In the genomic region with DNA sequence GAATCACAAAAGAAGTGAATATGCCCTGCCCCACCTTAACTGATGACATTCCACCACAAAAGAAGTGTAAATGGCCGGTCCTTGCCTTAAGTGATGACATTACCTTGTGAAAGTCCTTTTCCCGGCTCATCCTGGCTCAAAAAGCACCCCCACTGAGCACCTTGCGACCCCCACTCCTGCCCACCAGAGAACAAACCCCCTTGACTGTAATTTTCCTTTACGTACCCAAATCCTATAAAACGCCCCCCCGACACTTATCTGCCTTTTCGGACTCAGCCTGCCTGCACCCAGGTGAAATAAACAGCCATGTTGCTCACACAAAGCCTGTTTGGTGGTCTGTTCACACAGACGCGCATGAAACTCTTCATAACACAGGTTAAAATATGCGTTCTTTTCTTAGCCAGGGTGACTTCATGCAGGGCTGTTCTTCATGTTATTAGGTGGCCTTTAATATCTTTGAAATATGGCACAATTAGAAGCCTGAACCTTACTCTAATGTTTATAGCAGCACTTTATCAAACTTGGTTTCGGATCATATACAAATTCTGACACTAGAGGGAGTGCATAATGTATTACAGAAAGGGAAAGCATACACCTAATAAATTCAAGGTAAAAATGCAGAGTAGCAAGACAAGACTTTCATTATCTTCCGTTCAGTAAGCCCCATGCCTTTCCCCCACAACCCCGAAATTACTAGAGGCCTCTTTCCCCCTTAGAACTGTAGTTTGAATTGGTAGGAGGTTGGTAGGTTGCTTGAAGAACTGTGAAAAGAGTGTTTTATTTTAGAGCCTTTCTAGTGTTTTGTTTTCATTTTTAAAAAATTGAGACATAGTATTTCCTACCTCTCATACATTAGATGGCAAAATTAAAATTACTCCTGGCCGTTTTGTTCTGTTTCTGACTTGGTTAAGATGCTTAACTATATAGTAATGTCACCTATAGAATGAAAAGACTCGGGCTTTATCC, we compare ENCODE assay signal across 9 cellular contexts.
DNase-seq lines count a peak whose midpoint lies in the region; ATAC-seq and TF ChIP-seq lines count a peak whose summit lies in the region.
"Had no signal": no experiment of that assay in that cellular context is flagged by ENCODE, and none has a peak within 500 bp of the region (broad histone marks: within the 10 kb centered on the region; RNA-seq: fewer than 3 reads in every experiment).

No MANE protein-coding gene starts in this region.

- intact Hi-C loops in esophagus muscularis mucosa (cut with DNase I): loop anchor here (2.0 kb wide), 1 partner anchor 263 kb away; no protein-coding TSS in a partner anchor

- TF ChIP-seq EP300 in esophagus muscularis mucosa (IDR thresholded peaks at IDR 0.05): no peak

- peak in 1 of 2 experiments; percentile 61; a peak in 3 of 4 replicates for TF ChIP-seq CTCF in GM23338 (conservative IDR thresholded peaks at IDR 0.05; ENCODE audit: low read depth in 2 of 2)
- TF ChIP-seq CTCF in esophagus muscularis mucosa (IDR thresholded peaks at IDR 0.05): peak in 2 of 3 experiments; percentile 21 to 35

- H3K36me3 ChIP-seq in GM23338 (ENCODE audit: insufficient read depth): peaks cover 47% of the 10 kb centered on the region
- H3K36me3 ChIP-seq in esophagus muscularis mucosa: no peaks in the 10 kb centered on the region

- H3K27ac Mint-ChIP-seq in GM23338: peak overlapping the region; percentile 90
- H3K27ac Mint-ChIP-seq: activated B cell treated with CpG ODN at 0.5 μM for 24 hours had no signal

- ATAC-seq in GM23338: peak; percentile 20
- ATAC-seq in HG03196 (IDR thresholded peaks at IDR 0.05; ENCODE audit: unreplicated experiment): no peak

- 34% methylated on average over 14 of the region's 15 CpGs for WGBS in esophagus muscularis mucosa

- H3K27me3 Mint-ChIP-seq in GM23338 (ENCODE audit: insufficient read depth, low read depth, poor library complexity): peaks cover 37% of the 10 kb centered on the region

- H3K4me2 ChIP-seq in GM23338: peak overlapping the region; percentile 85

- H3K4me3 ChIP-seq in GM23338 (peak overlapping the region; percentile 63), esophagus muscularis mucosa (no peak overlapping the region)

- peaks cover 66% of the 10 kb centered on the region for H3K4me1 Mint-ChIP-seq in GM23338

- DNase-seq in DMS53 treated with DMSO at 0.1 percent for 48 hours (lab: John Stamatoyannopoulos, UW; ENCODE audit: unreplicated experiment): peak; percentile 82
- DNase-seq in GM23338 (ENCODE audit: low spot score): no peak
- peak; percentile 37 for DNase-seq in NCI-H748 treated with DMSO at 0.1 percent for 48 hours (lab: John Stamatoyannopoulos, UW)
- DNase-seq in esophagus muscularis mucosa (ENCODE audit: extremely low spot score): no peak
- peak; percentile 22 for DNase-seq in putamen (ENCODE audit: low spot score)
- DNase-seq in activated CD4-positive, alpha-beta T cell treated with anti-CD3 and anti-CD28 coated beads for 1 hour: no peak
- no peak for DNase-seq in iPS-NIHi11 (ENCODE audit: low spot score)
- DNase-seq: activated B cell treated with CpG ODN at 0.5 μM for 24 hours had no signal

- no peak overlapping the region for H2AFZ ChIP-seq in GM23338

- H3K9me3 ChIP-seq in esophagus muscularis mucosa: no peaks in the 10 kb centered on the region

- TF ChIP-seq POLR2A in esophagus muscularis mucosa (IDR thresholded peaks at IDR 0.05; ENCODE audit: low read depth): no peak

- H4K20me1 ChIP-seq in GM23338 (replicated peaks; ENCODE audit: insufficient read depth): no peaks in the 10 kb centered on the region; the same call in 1 of the 2 replicates

- H3K27ac ChIP-seq in GM23338 (ENCODE audit: low read depth) (peak overlapping the region; percentile 93), esophagus muscularis mucosa (replicated peaks in 1 of 4) (no peak overlapping the region)

- H3K9me2 ChIP-seq in GM23338 (ENCODE audit: insufficient read depth): no peaks in the 10 kb centered on the region

- peaks cover 72% of the 10 kb centered on the region for H3K79me2 ChIP-seq in GM23338 (replicated peaks; ENCODE audit: insufficient read depth)

- H3K9me3 Mint-ChIP-seq in GM23338: peaks cover 15% of the 10 kb centered on the region
- H3K9me3 Mint-ChIP-seq: activated B cell treated with CpG ODN at 0.5 μM for 24 hours had no signal

- peaks cover 54% of the 10 kb centered on the region for H3F3A ChIP-seq in GM23338 (replicated peaks; ENCODE audit: low read depth)

- H3K4me3 Mint-ChIP-seq in GM23338: peak overlapping the region; percentile 95
- H3K4me3 Mint-ChIP-seq: activated B cell treated with CpG ODN at 0.5 μM for 24 hours had no signal

- peaks cover 99% of the 10 kb centered on the region for H3K36me3 Mint-ChIP-seq in GM23338 (ENCODE audit: low read depth)

- H3K4me1 ChIP-seq in GM23338 (ENCODE audit: insufficient read depth) (peaks cover 51% of the 10 kb centered on the region), esophagus muscularis mucosa (no peaks in the 10 kb centered on the region)

- H3K27me3 ChIP-seq in GM23338 (ENCODE audit: insufficient read depth) (no peaks in the 10 kb centered on the region), esophagus muscularis mucosa (no peaks in the 10 kb centered on the region)

TF ChIP-seq in GM23338, 12 proteins besides CTCF, POLR2A, EP300 and RAD21:
- TF ChIP-seq POLR2AphosphoS5 (IDR thresholded peaks at IDR 0.05; ENCODE audit: low read depth) (peak; percentile 36), EZH2 (IDR thresholded peaks at IDR 0.05; ENCODE audit: low read depth, unreplicated experiment) (no peak), NANOG (IDR thresholded peaks at IDR 0.05; ENCODE audit: borderline replicate concordance) (peak; percentile 51; the same call in 1 of the 2 replicates), ZNF331 (CRISPR knock-in tag; IDR thresholded peaks at IDR 0.05; ENCODE audit: low read depth) (no peak)

Comparison
In these comparisons a context has a peak if more than half of its experiments do, and no peak if none do; other contexts are left out.
1. DNase-seq: peak in DMS53 treated with DMSO at 0.1 percent for 48 hours (single experiment), NCI-H748 treated with DMSO at 0.1 percent for 48 hours (single experiment) and putamen (single experiment); none in GM23338 (single experiment), esophagus muscularis mucosa (single experiment), activated CD4-positive, alpha-beta T cell treated with anti-CD3 and anti-CD28 coated beads for 1 hour (single experiment) and iPS-NIHi11 (single experiment).